ENCODE assay signal across 16 cellular contexts in genomic region chr9:133472753-133473378, GRCh38. TPM values are rescaled to one million over a fixed set of nuclear protein-coding genes. Genes with fewer than 3 reads are reported as not detected.
DNase-seq lines count a peak whose midpoint lies in the region; ATAC-seq, FAIRE-seq and TF ChIP-seq lines count a peak whose summit lies in the region.
"Had no signal": no experiment of that assay in that cellular context is flagged by ENCODE, and none has a peak within 500 bp of the region (broad histone marks: within the 10 kb centered on the region; RNA-seq: fewer than 3 reads in every experiment).

No MANE protein-coding gene starts in this region.

- no peak overlapping the region for H3K4me2 ChIP-seq in BLaER1
- H3K4me2 ChIP-seq: GM23338 had no signal

- peaks cover 39% of the 10 kb centered on the region for H4K20me1 ChIP-seq in BLaER1

- H3K4me1 ChIP-seq in BLaER1, result peaks cover 33% of the 10 kb centered on the region
- no peaks in the 10 kb centered on the region for H3K4me1 ChIP-seq in kidney (ENCODE audit: control insufficient read depth in 1 of 2, insufficient read depth in 1 of 2, low read depth in 1 of 2, low read length in 2 of 2)

- no peaks in the 10 kb centered on the region for H3K27me3 ChIP-seq in BLaER1

- intact Hi-C loops in kidney (cut with DNase I), result no loop called here

- H3K27ac ChIP-seq in BLaER1 (0 out of 2 replicates have a peak overlapping the region, but pooled peaks have one; percentile 4), RWPE1 (peak overlapping the region; percentile 74), kidney (ENCODE audit: low read depth in 2 of 2, low read length in 2 of 2) (no peak overlapping the region)

- POLR2A ChIA-PET in RWPE1 (lab: Yijun Ruan, JAX; ENCODE audit: low non-redundant PET), result no interaction called here

- CTCF ChIA-PET in RWPE1 (lab: Yijun Ruan, JAX), result interaction anchor here (0.8 to 1.6 kb wide), 2 partner anchors 12 to 14 kb away, joined by 3 to 7 read pairs; no protein-coding TSS in a partner anchor

- DNase-seq in RWPE1 (ENCODE audit: low spot score), result no peak
- DNase-seq in kidney, result peak; percentile 73
- peak; percentile 2 for DNase-seq in retina
- no peak for DNase-seq in NCI-H128 (lab: John Stamatoyannopoulos, UW; ENCODE audit: unreplicated experiment)
- no peak for DNase-seq in NCI-H226
- DNase-seq: CD8-positive, alpha-beta memory T cell; DMS53; GF-D8; H7; IMR-90 had no signal

- TF ChIP-seq CTCF in RWPE1 (conservative IDR thresholded peaks at IDR 0.05; ENCODE audit: low read depth) (no peak), kidney (IDR thresholded peaks at IDR 0.05; ENCODE audit: borderline replicate concordance, extremely low read depth, insufficient read depth) (no peak)

- ATAC-seq in GM18502 (IDR thresholded peaks at IDR 0.05; ENCODE audit: poor library complexity, unreplicated experiment), result no peak
- ATAC-seq: GM23338 had no signal

- no peak for FAIRE-seq in kidney (lab: Jason Lieb, UNC)
- FAIRE-seq: A204.1, GM18507 had no signal

- no peak overlapping the region for H3K9ac ChIP-seq in BLaER1
- H3K9ac ChIP-seq in kidney (ENCODE audit: low read length in 2 of 2), result no peak overlapping the region

- H3K9me3 ChIP-seq in BLaER1 (no peaks in the 10 kb centered on the region), kidney (ENCODE audit: control insufficient read depth in 1 of 2, low read length in 2 of 2) (no peaks in the 10 kb centered on the region)

- H3K4me3 ChIP-seq in BLaER1 (no peak overlapping the region), kidney (ENCODE audit: low read length in 2 of 2) (no peak overlapping the region)
- H3K4me3 ChIP-seq: GM23338 had no signal

- peaks cover 85% of the 10 kb centered on the region for H3K36me3 ChIP-seq in BLaER1
- peaks cover 0 to 7% of the 10 kb centered on the region in 2 donors for H3K36me3 ChIP-seq in kidney (ENCODE audit: control insufficient read depth in 1 of 2, insufficient read depth in 2 of 2, low read length in 2 of 2)

RNA-seq across cellular contexts. Expression of gene SLC2A6, which starts 6.0 kb away (rescaled TPM):
- total RNA-seq in kidney, result 5.8 TPM
- 2.5 TPM for polyA plus RNA-seq in kidney (ENCODE audit: insufficient read depth, low read depth, low replicate concordance)

RNA-seq across cellular contexts. Expression of gene CACFD1, which starts 13.1 kb away (rescaled TPM):
- total RNA-seq in kidney, result 37.3 TPM
- polyA plus RNA-seq in kidney (ENCODE audit: insufficient read depth, low read depth, low replicate concordance), result 37.8 TPM

RNA-seq across cellular contexts. Expression of gene ADAMTS13, which starts 50.7 kb away (rescaled TPM):
- 3.1 TPM for total RNA-seq in kidney
- polyA plus RNA-seq in kidney (ENCODE audit: insufficient read depth, low read depth, low replicate concordance), result 3.6 TPM

RNA-seq across cellular contexts. Expression of gene MYMK, which starts 51.9 kb away (rescaled TPM):
- not detected for total RNA-seq in kidney
- not detected for polyA plus RNA-seq in kidney (ENCODE audit: insufficient read depth, low read depth, low replicate concordance)
- total RNA-seq: CD8-positive, alpha-beta memory T cell; GM23338; H7; IMR-90 had no signal
- polyA plus RNA-seq: BJ; CD8-positive, alpha-beta memory T cell; GM23338; IMR-90 had no signal

RNA-seq across cellular contexts. Expression of gene REXO4, which starts 55.1 kb away (rescaled TPM):
- 17.5 TPM for total RNA-seq in kidney
- 18.6 TPM for polyA plus RNA-seq in kidney (ENCODE audit: insufficient read depth, low read depth, low replicate concordance)

Comparison
In these comparisons a context has a peak if more than half of its experiments do, and no peak if none do; other contexts are left out.
1. H3K27ac ChIP-seq: peak in BLaER1 (single experiment) and RWPE1 (single experiment); none in kidney (0 of 2).
2. DNase-seq: peak in kidney (single experiment) and retina (single experiment); none in RWPE1 (single experiment), NCI-H128 (single experiment) and NCI-H226 (single experiment).